ENCODE assay signal across 26 cellular contexts in genomic region chr19:51129716-51130115, GRCh38. TPM values are rescaled to one million over a fixed set of nuclear protein-coding genes. Genes with fewer than 3 reads are reported as not detected.
DNase-seq lines count a peak whose midpoint lies in the region; ATAC-seq and TF ChIP-seq lines count a peak whose summit lies in the region.
"Had no signal": no experiment of that assay in that cellular context is flagged by ENCODE, and none has a peak within 500 bp of the region (broad histone marks: within the 10 kb centered on the region; RNA-seq: fewer than 3 reads in every experiment).

No MANE protein-coding gene starts in this region.

- H3K27me3 Mint-ChIP-seq in activated CD8-positive, alpha-beta T cell treated with anti-CD3 and anti-CD28 coated beads, Interleukin-2, amount 10 ng/mL, durations not matched to agents 7 days and 5 days (ENCODE audit: low read depth), result peaks cover 5% of the 10 kb centered on the region
- no peaks in the 10 kb centered on the region for H3K27me3 Mint-ChIP-seq in activated CD8-positive, alpha-beta T cell treated with anti-CD3 and anti-CD28 coated beads for 36 hours
- no peaks in the 10 kb centered on the region for H3K27me3 Mint-ChIP-seq in CD4-positive, alpha-beta memory T cell

- no peak overlapping the region for H3K4me3 Mint-ChIP-seq in activated CD8-positive, alpha-beta T cell treated with anti-CD3 and anti-CD28 coated beads, Interleukin-2, amount 10 ng/mL, durations not matched to agents 7 days and 5 days
- H3K4me3 Mint-ChIP-seq in activated CD8-positive, alpha-beta T cell treated with anti-CD3 and anti-CD28 coated beads for 36 hours, result no peak overlapping the region
- no peak overlapping the region for H3K4me3 Mint-ChIP-seq in CD4-positive, alpha-beta memory T cell
- H3K4me3 Mint-ChIP-seq: GM23338 had no signal

- H3K4me2 ChIP-seq in hepatocyte, result no peak overlapping the region
- H3K4me2 ChIP-seq: GM23338, smooth muscle cell had no signal

- peak overlapping the region; percentile 33 for H3K27ac Mint-ChIP-seq in activated CD8-positive, alpha-beta T cell treated with anti-CD3 and anti-CD28 coated beads, Interleukin-2, amount 10 ng/mL, durations not matched to agents 7 days and 5 days
- no peak overlapping the region for H3K27ac Mint-ChIP-seq in activated CD8-positive, alpha-beta T cell treated with anti-CD3 and anti-CD28 coated beads for 36 hours
- H3K27ac Mint-ChIP-seq in CD4-positive, alpha-beta memory T cell, result peak overlapping the region in 5 of 7 donors; percentile 52 to 85 (median 77)
- H3K27ac Mint-ChIP-seq: GM23338 had no signal

- ATAC-seq in activated CD8-positive, alpha-beta T cell treated with anti-CD3 and anti-CD28 coated beads, Interleukin-2, amount 10 ng/mL, durations not matched to agents 7 days and 5 days, result no peak
- no peak for ATAC-seq in activated CD8-positive, alpha-beta T cell treated with anti-CD3 and anti-CD28 coated beads for 36 hours
- ATAC-seq in sciatic nerve, result no peak
- ATAC-seq: GM23338 had no signal

- 69% methylated on average over 8 of the region's 8 CpGs for WGBS in hepatocyte (ENCODE audit: low lambda C conversion rate, missing lambda C conversion rate)

- H4K20me1 ChIP-seq in hepatocyte (ENCODE audit: insufficient read depth, poor library complexity, severe bottlenecking), result no peaks in the 10 kb centered on the region

- no peaks in the 10 kb centered on the region for H3K79me2 ChIP-seq in hepatocyte

- H3K36me3 Mint-ChIP-seq in activated CD8-positive, alpha-beta T cell treated with anti-CD3 and anti-CD28 coated beads, Interleukin-2, amount 10 ng/mL, durations not matched to agents 7 days and 5 days (ENCODE audit: low read depth), result peaks cover 5% of the 10 kb centered on the region
- H3K36me3 Mint-ChIP-seq in activated CD8-positive, alpha-beta T cell treated with anti-CD3 and anti-CD28 coated beads for 36 hours (ENCODE audit: low read depth), result no peaks in the 10 kb centered on the region
- peaks cover 3 to 7% of the 10 kb centered on the region in 2 donors for H3K36me3 Mint-ChIP-seq in CD4-positive, alpha-beta memory T cell

- peaks cover 72% of the 10 kb centered on the region for H3K4me1 ChIP-seq in CD4-positive, alpha-beta memory T cell (ENCODE audit: insufficient read depth, low read length)
- peaks cover 19% of the 10 kb centered on the region for H3K4me1 ChIP-seq in hepatocyte (ENCODE audit: insufficient read depth)
- H3K4me1 ChIP-seq: breast epithelium had no signal

- no peak overlapping the region for H3K4me3 ChIP-seq in CD4-positive, alpha-beta memory T cell (ENCODE audit: low read length in 2 of 2)
- H3K4me3 ChIP-seq in hepatocyte, result no peak overlapping the region
- H3K4me3 ChIP-seq: breast epithelium, coronary artery, GM23338, smooth muscle cell, tibial nerve had no signal

- peaks cover 1% of the 10 kb centered on the region for H3K9me3 Mint-ChIP-seq in activated CD8-positive, alpha-beta T cell treated with anti-CD3 and anti-CD28 coated beads, Interleukin-2, amount 10 ng/mL, durations not matched to agents 7 days and 5 days (ENCODE audit: insufficient read depth)
- no peaks in the 10 kb centered on the region for H3K9me3 Mint-ChIP-seq in activated CD8-positive, alpha-beta T cell treated with anti-CD3 and anti-CD28 coated beads for 36 hours
- H3K9me3 Mint-ChIP-seq in CD4-positive, alpha-beta memory T cell, result peaks cover 0 to 4% (median 0%) of the 10 kb centered on the region in 8 donors
- H3K9me3 Mint-ChIP-seq: GM23338 had no signal

- H3K9me2 ChIP-seq in hepatocyte (replicated peaks; ENCODE audit: insufficient read depth), result no peaks in the 10 kb centered on the region

- TF ChIP-seq CTCF in activated CD8-positive, alpha-beta T cell treated with anti-CD3 and anti-CD28 coated beads for 36 hours (IDR thresholded peaks at IDR 0.05), result no peak
- no peak for TF ChIP-seq CTCF in hepatocyte (IDR thresholded peaks at IDR 0.05; ENCODE audit: poor library complexity)

- no peak overlapping the region for H3K27ac ChIP-seq in CD4-positive, alpha-beta memory T cell (ENCODE audit: low read depth, low read length)
- H3K27ac ChIP-seq in hepatocyte, result peak overlapping the region; percentile 80
- H3K27ac ChIP-seq: coronary artery, tibial nerve had no signal

- H2AFZ ChIP-seq in hepatocyte, result no peak overlapping the region
- H2AFZ ChIP-seq: GM23338 had no signal

- no peak for DNase-seq in activated CD8-positive, alpha-beta T cell treated with anti-CD3 and anti-CD28 coated beads, Interleukin-2, amount 10 ng/mL, durations not matched to agents 7 days and 5 days
- no peak for DNase-seq in activated CD8-positive, alpha-beta T cell treated with anti-CD3 and anti-CD28 coated beads for 36 hours
- DNase-seq in CD4-positive, alpha-beta memory T cell, result no peak
- DNase-seq in hepatocyte (ENCODE audit: low spot score), result no peak
- DNase-seq in sciatic nerve (ENCODE audit: low spot score), result peak; percentile 26
- DNase-seq in NCI-H345 treated with DMSO at 0.1 percent for 48 hours (lab: John Stamatoyannopoulos, UW; ENCODE audit: unreplicated experiment), result no peak
- no peak for DNase-seq in EL
- DNase-seq in DMS53 (lab: John Stamatoyannopoulos, UW), result no peak
- DNase-seq: activated CD4-positive, CD25-positive, alpha-beta regulatory T cell; amniotic stem cell; left colon; midbrain; NCI-H1105 treated with DMSO at 0.1 percent for 48 hours; NCI-H2029 treated with DMSO at 0.1 percent for 48 hours; NCI-H446; OCI-M1; stimulated activated CD4-positive, alpha-beta T cell treated with anti-CD3 and anti-CD28 coated beads, Interleukin-2, amount 100 ng/mL, for 48 hours; stimulated activated naive CD4-positive, alpha-beta T cell had no signal

- intact Hi-C loops in activated CD8-positive, alpha-beta T cell treated with anti-CD3 and anti-CD28 coated beads for 36 hours (cut with micrococcal nuclease), result no loop called here
- intact Hi-C loops in CD4-positive, alpha-beta memory T cell (cut with micrococcal nuclease), result loop anchor here (5.0 kb wide), 1 partner anchor 32 kb away; no protein-coding TSS in a partner anchor
- intact Hi-C loops in sciatic nerve (cut with DNase I), result no loop called here

- H3K27me3 ChIP-seq in CD4-positive, alpha-beta memory T cell (ENCODE audit: insufficient read depth, low read length), result no peaks in the 10 kb centered on the region
- H3K27me3 ChIP-seq in hepatocyte, result no peaks in the 10 kb centered on the region
- H3K27me3 ChIP-seq: tibial nerve had no signal

- CTCF ChIA-PET in activated CD8-positive, alpha-beta T cell treated with anti-CD3 and anti-CD28 coated beads, Interleukin-2, amount 10 ng/mL, durations not matched to agents 7 days and 5 days (lab: Charles Lee), result no interaction called here
- CTCF ChIA-PET in activated CD8-positive, alpha-beta T cell treated with anti-CD3 and anti-CD28 coated beads for 36 hours (lab: Charles Lee), result interaction anchor here (1.1 to 1.5 kb wide), 3 partner anchors 29 to 208 kb away, joined by 3 read pairs; no protein-coding TSS in a partner anchor
- CTCF ChIA-PET in CD4-positive, alpha-beta memory T cell (lab: Charles Lee; ENCODE audit: partially characterized antibody), result interaction anchor here (1.1 to 1.2 kb wide), 2 partner anchors 10 to 15 kb away, joined by 3 to 4 read pairs; no protein-coding TSS in a partner anchor

- POLR2A ChIA-PET in activated CD8-positive, alpha-beta T cell treated with anti-CD3 and anti-CD28 coated beads, Interleukin-2, amount 10 ng/mL, durations not matched to agents 7 days and 5 days (lab: Charles Lee), result no interaction called here
- POLR2A ChIA-PET in activated CD8-positive, alpha-beta T cell treated with anti-CD3 and anti-CD28 coated beads for 36 hours (lab: Charles Lee), result no interaction called here
- POLR2A ChIA-PET in CD4-positive, alpha-beta memory T cell (lab: Charles Lee; ENCODE audit: partially characterized antibody), result no interaction called here

- H3K4me1 Mint-ChIP-seq in activated CD8-positive, alpha-beta T cell treated with anti-CD3 and anti-CD28 coated beads, Interleukin-2, amount 10 ng/mL, durations not matched to agents 7 days and 5 days (ENCODE audit: low read depth), result peaks cover 66% of the 10 kb centered on the region
- peaks cover 62% of the 10 kb centered on the region for H3K4me1 Mint-ChIP-seq in activated CD8-positive, alpha-beta T cell treated with anti-CD3 and anti-CD28 coated beads for 36 hours (ENCODE audit: low read depth)
- H3K4me1 Mint-ChIP-seq in CD4-positive, alpha-beta memory T cell, result peaks cover 34 to 72% (median 52%) of the 10 kb centered on the region in 4 donors
- H3K4me1 Mint-ChIP-seq: GM23338 had no signal

- H3K36me3 ChIP-seq in CD4-positive, alpha-beta memory T cell (ENCODE audit: insufficient read depth, low read length), result no peaks in the 10 kb centered on the region
- H3K36me3 ChIP-seq in hepatocyte (replicated peaks; ENCODE audit: insufficient read depth, low read depth), result no peaks in the 10 kb centered on the region
- H3K36me3 ChIP-seq: breast epithelium, tibial nerve had no signal

- H3K9me3 ChIP-seq in CD4-positive, alpha-beta memory T cell (ENCODE audit: control insufficient read depth in 1 of 2, low read length in 2 of 2), result no peaks in the 10 kb centered on the region
- no peaks in the 10 kb centered on the region for H3K9me3 ChIP-seq in hepatocyte (ENCODE audit: low read depth)
- H3K9me3 ChIP-seq: breast epithelium, tibial nerve had no signal

RNA-seq across cellular contexts. Expression of gene SIGLEC9, which starts 5.0 kb away (rescaled TPM):
- total RNA-seq in activated CD8-positive, alpha-beta T cell treated with anti-CD3 and anti-CD28 coated beads, Interleukin-2, amount 10 ng/mL, durations not matched to agents 7 days and 5 days, result under 1 TPM; 0.58 to 0.60 TPM
- total RNA-seq in activated CD8-positive, alpha-beta T cell treated with anti-CD3 and anti-CD28 coated beads for 36 hours, result under 1 TPM; 0.40 to 0.65 TPM
- 1 to 10 TPM; 3.4 to 3.9 TPM for total RNA-seq in CD4-positive, alpha-beta memory T cell
- polyA plus RNA-seq in CD4-positive, alpha-beta memory T cell, result 1 to 10 TPM; 2.4 to 2.6 TPM
- 0.20 and 0.77 TPM in 2 replicates for total RNA-seq in hepatocyte
- polyA plus RNA-seq in hepatocyte, result 1.4 and 1.5 TPM in 2 replicates
- 5.3 TPM for total RNA-seq in sciatic nerve
- total RNA-seq: fibroblast of lung, glomerular endothelial cell, GM23338, LHCN-M2, smooth muscle cell had no signal
- polyA plus RNA-seq: fibroblast of lung, GM23338, smooth muscle cell had no signal

RNA-seq across cellular contexts. Expression of gene SIGLEC7, which starts 12.4 kb away (rescaled TPM):
- not detected for total RNA-seq in activated CD8-positive, alpha-beta T cell treated with anti-CD3 and anti-CD28 coated beads, Interleukin-2, amount 10 ng/mL, durations not matched to agents 7 days and 5 days
- total RNA-seq in activated CD8-positive, alpha-beta T cell treated with anti-CD3 and anti-CD28 coated beads for 36 hours, result not detected
- total RNA-seq in CD4-positive, alpha-beta memory T cell, result under 1 TPM; 0.25 to 0.52 TPM
- polyA plus RNA-seq in CD4-positive, alpha-beta memory T cell, result under 1 TPM in 1 of 2 donors, not detected in 1; 0.57 TPM
- 0.53 and 0.84 TPM in 2 replicates for total RNA-seq in hepatocyte
- polyA plus RNA-seq in hepatocyte, result 0.24 and 0.72 TPM in 2 replicates
- total RNA-seq in sciatic nerve, result 2.0 TPM
- total RNA-seq: fibroblast of lung, glomerular endothelial cell, GM23338, LHCN-M2, smooth muscle cell had no signal
- polyA plus RNA-seq: fibroblast of lung, GM23338, smooth muscle cell had no signal

RNA-seq across cellular contexts. Expression of gene CTU1, which starts 21.5 kb away (rescaled TPM):
- 1 to 10 TPM; 8.7 to 10.0 TPM for total RNA-seq in activated CD8-positive, alpha-beta T cell treated with anti-CD3 and anti-CD28 coated beads, Interleukin-2, amount 10 ng/mL, durations not matched to agents 7 days and 5 days
- 10 to 100 TPM; 10.6 to 11.1 TPM for total RNA-seq in activated CD8-positive, alpha-beta T cell treated with anti-CD3 and anti-CD28 coated beads for 36 hours
- total RNA-seq in CD4-positive, alpha-beta memory T cell, result 10 to 100 TPM; 11.4 TPM
- 1 to 10 TPM; 1.4 to 9.2 TPM for polyA plus RNA-seq in CD4-positive, alpha-beta memory T cell
- total RNA-seq in hepatocyte, result 6.7 and 7.7 TPM in 2 replicates
- polyA plus RNA-seq in hepatocyte, result 12.6 and 15.9 TPM in 2 replicates
- 6.1 TPM for total RNA-seq in sciatic nerve

RNA-seq across cellular contexts. Expression of gene KLK14, which starts 47.0 kb away (rescaled TPM):
- under 1 TPM in 1 of 2 experiments, not detected in 1; 0.57 TPM for total RNA-seq in activated CD8-positive, alpha-beta T cell treated with anti-CD3 and anti-CD28 coated beads, Interleukin-2, amount 10 ng/mL, durations not matched to agents 7 days and 5 days
- total RNA-seq in activated CD8-positive, alpha-beta T cell treated with anti-CD3 and anti-CD28 coated beads for 36 hours, result under 1 TPM; 0.32 to 0.43 TPM
- 1 to 10 TPM in 1 of 2 experiments, not detected in 1; 1.1 TPM for total RNA-seq in CD4-positive, alpha-beta memory T cell
- polyA plus RNA-seq in CD4-positive, alpha-beta memory T cell, result not detected
- total RNA-seq in hepatocyte (0.13 TPM in 1 of 2 replicates, not detected in the other), sciatic nerve (2.8 TPM)
- not detected in 2 replicates for polyA plus RNA-seq in hepatocyte
- total RNA-seq: fibroblast of lung, glomerular endothelial cell, GM23338, LHCN-M2, tibial nerve had no signal
- polyA plus RNA-seq: fibroblast of lung had no signal
